ENCODE assay signal across 7 cellular contexts in the genomic region with DNA sequence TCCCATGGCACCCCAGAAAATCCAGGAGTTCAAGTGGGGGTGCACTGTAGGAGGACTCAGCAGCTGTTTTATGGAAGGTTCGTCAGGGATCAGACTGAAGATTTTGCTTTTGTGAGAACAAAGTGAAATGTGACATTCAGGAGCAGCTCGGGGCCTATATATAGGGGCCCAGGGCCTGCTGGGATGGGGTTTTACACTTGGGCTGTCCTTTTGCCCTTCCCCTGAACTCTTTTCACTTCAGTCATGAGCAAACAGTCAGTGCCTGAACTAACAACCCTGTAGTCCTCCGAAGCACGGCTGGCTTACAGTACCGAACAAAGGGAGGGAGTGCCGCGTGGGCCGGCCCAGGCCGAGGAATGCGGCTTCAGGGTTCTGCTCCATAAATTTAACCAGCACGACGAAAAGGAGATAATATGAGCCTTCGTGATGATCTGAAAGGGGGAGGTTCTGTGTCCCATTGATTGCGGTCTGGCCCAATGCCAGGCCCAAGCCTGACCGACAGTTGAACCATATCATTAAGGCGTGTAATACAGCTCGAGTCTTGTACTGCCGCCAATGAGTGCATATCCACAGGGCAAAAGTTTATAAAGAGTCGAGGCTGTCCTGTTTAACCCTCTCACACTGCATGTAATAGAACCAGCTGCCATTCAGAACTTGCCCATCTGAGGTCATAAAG.
DNase-seq lines count a peak whose midpoint lies in the region; ATAC-seq and TF ChIP-seq lines count a peak whose summit lies in the region.

No MANE protein-coding gene starts in this region.

- intact Hi-C loops in activated T-helper 1 cell treated with anti-CD3 and anti-CD28 coated beads, Interleukin-12 subunit alpha, Interleukin-12 subunit beta, Interleukin-2, Interleukin-4 antibody, amounts not matched to agents 30 ng/mL and 10 ng/mL and 1 ng/mL, durations not matched to agents 14 hours and 24 hours and 36 hours (cut with micrococcal nuclease), result no loop called here
- intact Hi-C loops in heart right ventricle (cut with DNase I) (loop anchor here in 6 of 10 donors (2.0 to 10.0 kb wide), 4 partner anchors 124 to 139 kb away; a partner anchor contains a TSS), sciatic nerve (cut with DNase I) (no loop called here)

- H3K4me3 ChIP-seq in heart right ventricle, result no peak overlapping the region

- H3K36me3 ChIP-seq in heart right ventricle, result peaks cover 0 to 23% (median 3%) of the 10 kb centered on the region in 9 donors

- H3K9me3 ChIP-seq in heart right ventricle, result no peaks in the 10 kb centered on the region

- peaks cover 88% of the 10 kb centered on the region for H3K4me1 Mint-ChIP-seq in activated T-helper 1 cell treated with anti-CD3 and anti-CD28 coated beads, Interleukin-12 subunit alpha, Interleukin-12 subunit beta, Interleukin-2, Interleukin-4 antibody, amounts not matched to agents 30 ng/mL and 10 ng/mL and 1 ng/mL, durations not matched to agents 14 hours and 24 hours and 36 hours (ENCODE audit: low read depth)

- H3K27me3 ChIP-seq in heart right ventricle, result no peaks in the 10 kb centered on the region

- peak overlapping the region; percentile 52 to 91 (median 78) for H3K27ac ChIP-seq in heart right ventricle

- peaks cover 36% of the 10 kb centered on the region for H3K36me3 Mint-ChIP-seq in activated T-helper 1 cell treated with anti-CD3 and anti-CD28 coated beads, Interleukin-12 subunit alpha, Interleukin-12 subunit beta, Interleukin-2, Interleukin-4 antibody, amounts not matched to agents 30 ng/mL and 10 ng/mL and 1 ng/mL, durations not matched to agents 14 hours and 24 hours and 36 hours (ENCODE audit: low read depth)

- H3K27me3 Mint-ChIP-seq in activated T-helper 1 cell treated with anti-CD3 and anti-CD28 coated beads, Interleukin-12 subunit alpha, Interleukin-12 subunit beta, Interleukin-2, Interleukin-4 antibody, amounts not matched to agents 30 ng/mL and 10 ng/mL and 1 ng/mL, durations not matched to agents 14 hours and 24 hours and 36 hours (ENCODE audit: insufficient read depth), result no peaks in the 10 kb centered on the region

- ATAC-seq in GM19372 (IDR thresholded peaks at IDR 0.05; ENCODE audit: low read depth, unreplicated experiment) (peak; percentile 48), heart right ventricle (peak; percentile 69 to 82 (median 79)), sciatic nerve (peak; percentile 91), HG03565 (IDR thresholded peaks at IDR 0.05; ENCODE audit: unreplicated experiment) (no peak)

- H3K27ac Mint-ChIP-seq in activated T-helper 1 cell treated with anti-CD3 and anti-CD28 coated beads, Interleukin-12 subunit alpha, Interleukin-12 subunit beta, Interleukin-2, Interleukin-4 antibody, amounts not matched to agents 30 ng/mL and 10 ng/mL and 1 ng/mL, durations not matched to agents 14 hours and 24 hours and 36 hours, result peak overlapping the region; percentile 91

- peaks cover 31 to 92% (median 85%) of the 10 kb centered on the region in 9 donors for H3K4me1 ChIP-seq in heart right ventricle

- peak overlapping the region; percentile 68 for H3K4me3 Mint-ChIP-seq in activated T-helper 1 cell treated with anti-CD3 and anti-CD28 coated beads, Interleukin-12 subunit alpha, Interleukin-12 subunit beta, Interleukin-2, Interleukin-4 antibody, amounts not matched to agents 30 ng/mL and 10 ng/mL and 1 ng/mL, durations not matched to agents 14 hours and 24 hours and 36 hours

- 3 to 7% methylated on average over 19 of the region's 19 CpGs for WGBS in heart right ventricle, 2 donors

- no peak for TF ChIP-seq CTCF in heart right ventricle (IDR thresholded peaks at IDR 0.05)

- H3K9me3 Mint-ChIP-seq in activated T-helper 1 cell treated with anti-CD3 and anti-CD28 coated beads, Interleukin-12 subunit alpha, Interleukin-12 subunit beta, Interleukin-2, Interleukin-4 antibody, amounts not matched to agents 30 ng/mL and 10 ng/mL and 1 ng/mL, durations not matched to agents 14 hours and 24 hours and 36 hours, result no peaks in the 10 kb centered on the region

- DNase-seq in NCI-H187 (lab: John Stamatoyannopoulos, UW) (peak; percentile 73 to 87), heart right ventricle (peak; percentile 72 to 75), sciatic nerve (ENCODE audit: low spot score) (peak; percentile 95), NOMO-1 treated with DMSO at 0.1 percent for 48 hours (lab: John Stamatoyannopoulos, UW; ENCODE audit: unreplicated experiment) (no peak)
- DNase-seq in activated T-helper 1 cell treated with anti-CD3 and anti-CD28 coated beads, Interleukin-12 subunit alpha, Interleukin-12 subunit beta, Interleukin-2, Interleukin-4 antibody, amounts not matched to agents 30 ng/mL and 10 ng/mL and 1 ng/mL, durations not matched to agents 14 hours and 24 hours and 36 hours (ENCODE audit: low spot score), result no peak

Comparison
In these comparisons a context has a peak if more than half of its experiments do, and no peak if none do; other contexts are left out.
1. DNase-seq: peak in NCI-H187 (2 of 2), heart right ventricle (2 of 2) and sciatic nerve (single experiment); none in activated T-helper 1 cell treated with anti-CD3 and anti-CD28 coated beads, Interleukin-12 subunit alpha, Interleukin-12 subunit beta, Interleukin-2, Interleukin-4 antibody, amounts not matched to agents 30 ng/mL and 10 ng/mL and 1 ng/mL, durations not matched to agents 14 hours and 24 hours and 36 hours (single experiment) and NOMO-1 treated with DMSO at 0.1 percent for 48 hours (single experiment).
2. intact Hi-C loops: an anchor here in heart right ventricle (2.0 to 10.0 kb wide); none called in activated T-helper 1 cell treated with anti-CD3 and anti-CD28 coated beads, Interleukin-12 subunit alpha, Interleukin-12 subunit beta, Interleukin-2, Interleukin-4 antibody, amounts not matched to agents 30 ng/mL and 10 ng/mL and 1 ng/mL, durations not matched to agents 14 hours and 24 hours and 36 hours and sciatic nerve.